32 cellular contexts compared by ENCODE assay signal in genomic region chr20:44141873-44142272, GRCh38. TPM values are rescaled to one million over a fixed set of nuclear protein-coding genes. Genes with fewer than 3 reads are reported as not detected.
DNase-seq lines count a peak whose midpoint lies in the region; ATAC-seq, FAIRE-seq and TF ChIP-seq lines count a peak whose summit lies in the region.
"Had no signal": no experiment of that assay in that cellular context is flagged by ENCODE, and none has a peak within 500 bp of the region (broad histone marks: within the 10 kb centered on the region; RNA-seq: fewer than 3 reads in every experiment).

No MANE protein-coding gene starts in this region.

- H3K27me3 ChIP-seq in esophagus muscularis mucosa, result no peaks in the 10 kb centered on the region
- no peaks in the 10 kb centered on the region for H3K27me3 ChIP-seq in right atrium auricular region
- no peaks in the 10 kb centered on the region for H3K27me3 ChIP-seq in rectal smooth muscle tissue (ENCODE audit: control insufficient read depth, insufficient read depth, low read length)
- H3K27me3 ChIP-seq in uterus, result no peaks in the 10 kb centered on the region
- H3K27me3 ChIP-seq: BE2C, testis had no signal

- DNase-seq in esophagus muscularis mucosa (ENCODE audit: extremely low spot score) (no peak), right atrium auricular region (ENCODE audit: low spot score) (no peak), uterus (no peak), GM13977 (ENCODE audit: low spot score) (no peak), DMS53 treated with DMSO at 0.1 percent for 48 hours (lab: John Stamatoyannopoulos, UW; ENCODE audit: unreplicated experiment) (no peak), GM12891 (ENCODE audit: insufficient read length, low spot score) (no peak)
- DNase-seq: activated CD4-positive, alpha-beta T cell treated with anti-CD3 and anti-CD28 coated beads, Interleukin-2, amount 50 U/mL, for 48 hours; activated CD4-positive, CD25-positive, alpha-beta regulatory T cell treated with anti-CD3 and anti-CD28 coated beads, Interleukin-2, amount 50 U/mL, for 72 hours; activated naive CD4-positive, alpha-beta T cell; activated naive CD8-positive, alpha-beta T cell treated with anti-CD3 and anti-CD28 coated beads, Interleukin-2, amount 50 U/mL, for 24 hours; activated T-cell treated with anti-CD3 and anti-CD28 coated beads, Interleukin-2, amount 50 U/mL, for 72 hours; BE2C; DMS 273 treated with DMSO at 0.1 percent for 48 hours; dorsolateral prefrontal cortex; HCEC 1CT; naive thymus-derived CD8-positive, alpha-beta T cell; NCI-H1436 treated with DMSO at 0.1 percent for 48 hours; NCI-H345; NCI-H69; occipital lobe; PC-9; SHP77; stimulated activated naive CD4-positive, alpha-beta T cell treated with Interleukin-2 at 50 U/mL for 16 hours; testis had no signal

- FAIRE-seq in GM12891 (lab: Jason Lieb, UNC), result no peak
- FAIRE-seq: endothelial cell of umbilical vein, GM12878, islet of Langerhans had no signal

- peaks cover 0 to 4% (median 0%) of the 10 kb centered on the region in 4 donors for H3K36me3 ChIP-seq in esophagus muscularis mucosa
- H3K36me3 ChIP-seq in right atrium auricular region, result no peaks in the 10 kb centered on the region
- H3K36me3 ChIP-seq in rectal smooth muscle tissue (ENCODE audit: control insufficient read depth, insufficient read depth, low read length), result no peaks in the 10 kb centered on the region
- H3K36me3 ChIP-seq in uterus, result no peaks in the 10 kb centered on the region
- H3K36me3 ChIP-seq: BE2C had no signal

- no peak overlapping the region for H3K9ac ChIP-seq in rectal smooth muscle tissue (ENCODE audit: low read length)

- 53% methylated on average over 6 of the region's 6 CpGs for WGBS in esophagus muscularis mucosa

- no peak overlapping the region for H3K4me3 ChIP-seq in esophagus muscularis mucosa
- H3K4me3 ChIP-seq in right atrium auricular region, result no peak overlapping the region
- H3K4me3 ChIP-seq in rectal smooth muscle tissue (ENCODE audit: low read length), result no peak overlapping the region
- H3K4me3 ChIP-seq in uterus, result no peak overlapping the region
- H3K4me3 ChIP-seq: dorsolateral prefrontal cortex, GM12878, PC-9, smooth muscle cell, testis had no signal

- H3K27ac ChIP-seq in esophagus muscularis mucosa (replicated peaks in 1 of 4) (peak overlapping the region; percentile 85 to 95 (median 92)), right atrium auricular region (peak overlapping the region; percentile 87 to 91), rectal smooth muscle tissue (ENCODE audit: low read depth, low read length) (peak overlapping the region; percentile 93), uterus (peak overlapping the region; percentile 93 to 96)
- H3K27ac ChIP-seq: dorsolateral prefrontal cortex, PC-9, testis had no signal

- no peak for ATAC-seq in HG03045 (IDR thresholded peaks at IDR 0.05; ENCODE audit: unreplicated experiment)
- ATAC-seq: activated naive CD8-positive, alpha-beta T cell treated with anti-CD3 and anti-CD28 coated beads, Interleukin-2, amount 50 U/mL, for 24 hours; activated T-cell treated with anti-CD3 and anti-CD28 coated beads, Interleukin-2, amount 50 U/mL, for 72 hours; GM12878; left lobe of liver; naive thymus-derived CD8-positive, alpha-beta T cell had no signal

- H3K9me3 ChIP-seq in esophagus muscularis mucosa, result no peaks in the 10 kb centered on the region
- no peaks in the 10 kb centered on the region for H3K9me3 ChIP-seq in right atrium auricular region
- no peaks in the 10 kb centered on the region for H3K9me3 ChIP-seq in uterus
- H3K9me3 ChIP-seq: BE2C, testis had no signal

- H3K4me1 ChIP-seq in esophagus muscularis mucosa (peaks cover 68 to 100% (median 99%) of the 10 kb centered on the region in 4 donors), right atrium auricular region (peaks cover 0 to 83% of the 10 kb centered on the region in 2 donors), rectal smooth muscle tissue (ENCODE audit: control insufficient read depth, insufficient read depth, low read length) (peaks cover 63% of the 10 kb centered on the region), uterus (peaks cover 6 to 11% of the 10 kb centered on the region in 2 donors)
- H3K4me1 ChIP-seq: BE2C, testis had no signal

- TF ChIP-seq POLR2A in esophagus muscularis mucosa (IDR thresholded peaks at IDR 0.05; ENCODE audit: low read depth) (no peak), uterus (IDR thresholded peaks at IDR 0.05) (no peak), GM12891 (IDR thresholded peaks at IDR 0.05; ENCODE audit: low read depth, low read length) (no peak)

- no peak for TF ChIP-seq EP300 in esophagus muscularis mucosa (IDR thresholded peaks at IDR 0.05)

- in situ Hi-C loops in GM13977 (cut with MboI; ENCODE audit: low pct_unique_long_range_greater_than_20kb, low sequenced_read_pairs, unreplicated experiment), result no loop called here

- intact Hi-C loops in esophagus muscularis mucosa (cut with DNase I), result no loop called here
- intact Hi-C loops in uterus (cut with DNase I; ENCODE audit: low total_unique reads), result no loop called here

- TF ChIP-seq CTCF in esophagus muscularis mucosa (IDR thresholded peaks at IDR 0.05) (no peak), right atrium auricular region (IDR thresholded peaks at IDR 0.05) (no peak), uterus (IDR thresholded peaks at IDR 0.05) (no peak), GM13977 (IDR thresholded peaks at IDR 0.05; ENCODE audit: extremely low read depth, insufficient read depth, missing control alignments) (no peak)

TF ChIP-seq in GM12891, 5 proteins besides CTCF, POLR2A, EP300 and RAD21:
- TF ChIP-seq TAF1 (IDR thresholded peaks at IDR 0.05; ENCODE audit: low read depth, low read length) (no peak), POU2F2 (IDR thresholded peaks at IDR 0.05; ENCODE audit: low read depth, low read length) (no peak), PAX5 (IDR thresholded peaks at IDR 0.05; ENCODE audit: insufficient read depth, low read length, severe bottlenecking) (no peak), POLR2AphosphoS5 (IDR thresholded peaks at IDR 0.05; ENCODE audit: low read depth, low read length) (no peak), SPI1 (IDR thresholded peaks at IDR 0.05; ENCODE audit: low read depth, low read length) (no peak)

RNA-seq across cellular contexts. Expression of gene JPH2, which starts 45.1 kb away (rescaled TPM):
- total RNA-seq in esophagus muscularis mucosa, result 100 to 1,000 TPM; 187 to 441 (median 295) TPM
- total RNA-seq in right atrium auricular region, result 100 to 1,000 TPM; 131 to 168 TPM
- total RNA-seq in uterus, result 100 to 1,000 TPM in 1 of 4 donors, 10 to 100 TPM in 3; 17.6 to 133 (median 61.2) TPM
- polyA plus RNA-seq in GM12891 (2012; ENCODE audit: low read depth, missing spikeins), result 0.06 TPM
- total RNA-seq: endothelial cell of umbilical vein; GM12878; naive thymus-derived CD8-positive, alpha-beta T cell; T-helper 2 cell treated with Interferon-gamma antibody and Interleukin-4, amounts not matched to agents 100 ng/mL and 5 ng/mL, for 36 hours had no signal
- polyA plus RNA-seq: endothelial cell of umbilical vein; naive thymus-derived CD8-positive, alpha-beta T cell had no signal
